In genomic region chr5:157286761-157287211, GRCh38 we compare ENCODE assay signal across 24 cellular contexts. TPM values are rescaled to one million over a fixed set of nuclear protein-coding genes. Genes with fewer than 3 reads are reported as not detected.
DNase-seq lines count a peak whose midpoint lies in the region; ATAC-seq and TF ChIP-seq lines count a peak whose summit lies in the region.
"Had no signal": no experiment of that assay in that cellular context is flagged by ENCODE, and none has a peak within 500 bp of the region (broad histone marks: within the 10 kb centered on the region; RNA-seq: fewer than 3 reads in every experiment).

No MANE protein-coding gene starts in this region.

- no peak for TF ChIP-seq CTCF in right atrium auricular region (IDR thresholded peaks at IDR 0.05)
- TF ChIP-seq CTCF in mammary epithelial cell (conservative IDR thresholded peaks at IDR 0.05 in 1 of 2, IDR thresholded peaks at IDR 0.05 in 1 of 2; ENCODE audit: extremely low read depth in 1 of 2, insufficient read depth in 1 of 2, low read depth in 1 of 2, low read length in 2 of 2) = no peak

- in situ Hi-C loops in mammary epithelial cell (cut with MboI; ENCODE audit: low sequenced_read_pairs in 2 of 2) = no loop called here

- peaks cover 0 to 23% of the 10 kb centered on the region in 2 donors for H3K4me1 ChIP-seq in right atrium auricular region
- peaks cover 30% of the 10 kb centered on the region for H3K4me1 ChIP-seq in stomach smooth muscle (ENCODE audit: control insufficient read depth, insufficient read depth, low read length)
- peaks cover 13% of the 10 kb centered on the region for H3K4me1 ChIP-seq in mammary epithelial cell (ENCODE audit: insufficient read depth, low read length)

- WGBS in mammary epithelial cell (ENCODE audit: low coverage, missing lambda C conversion rate) = 49% methylated on average over 6 of the region's 7 CpGs

- peak overlapping the region; percentile 36 for H3K27ac ChIP-seq in caudate nucleus (ENCODE audit: low read depth, low read length)
- peak overlapping the region; percentile 69 to 86 for H3K27ac ChIP-seq in right atrium auricular region
- H3K27ac ChIP-seq in stomach smooth muscle (ENCODE audit: low read length) = peak overlapping the region; percentile 31
- no peak overlapping the region for H3K27ac ChIP-seq in mammary epithelial cell (ENCODE audit: insufficient read depth, low read depth, low read length)
- H3K27ac ChIP-seq: epithelial cell of prostate, hepatocyte, HL-60, lower lobe of right lung had no signal

- no peak overlapping the region for H3K4me2 ChIP-seq in mammary epithelial cell (ENCODE audit: insufficient read depth, low read depth, low read length)
- H3K4me2 ChIP-seq: hepatocyte had no signal

- H4K20me1 ChIP-seq in mammary epithelial cell (ENCODE audit: insufficient read depth, low read length) = no peaks in the 10 kb centered on the region

- peaks cover 2% of the 10 kb centered on the region for H3K9me3 Mint-ChIP-seq in activated naive CD8-positive, alpha-beta T cell (ENCODE audit: low read depth)
- H3K9me3 Mint-ChIP-seq in activated naive CD8-positive, alpha-beta T cell treated with anti-CD3 and anti-CD28 coated beads, Interleukin-2, amount 50 U/mL, for 24 hours = peaks cover 4% of the 10 kb centered on the region
- H3K9me3 Mint-ChIP-seq in effector memory CD8-positive, alpha-beta T cell = no peaks in the 10 kb centered on the region
- H3K9me3 Mint-ChIP-seq: immature natural killer cell had no signal

- no peaks in the 10 kb centered on the region for H3K27me3 Mint-ChIP-seq in activated naive CD8-positive, alpha-beta T cell
- no peaks in the 10 kb centered on the region for H3K27me3 Mint-ChIP-seq in activated naive CD8-positive, alpha-beta T cell treated with anti-CD3 and anti-CD28 coated beads, Interleukin-2, amount 50 U/mL, for 24 hours
- H3K27me3 Mint-ChIP-seq in effector memory CD8-positive, alpha-beta T cell = no peaks in the 10 kb centered on the region
- H3K27me3 Mint-ChIP-seq: T-cell had no signal

- H3K4me3 Mint-ChIP-seq in activated naive CD8-positive, alpha-beta T cell = no peak overlapping the region
- no peak overlapping the region for H3K4me3 Mint-ChIP-seq in activated naive CD8-positive, alpha-beta T cell treated with anti-CD3 and anti-CD28 coated beads, Interleukin-2, amount 50 U/mL, for 24 hours
- H3K4me3 Mint-ChIP-seq in effector memory CD8-positive, alpha-beta T cell = no peak overlapping the region
- H3K4me3 Mint-ChIP-seq: immature natural killer cell had no signal

- DNase-seq in activated naive CD8-positive, alpha-beta T cell treated with anti-CD3 and anti-CD28 coated beads, Interleukin-2, amount 50 U/mL, for 24 hours = no peak
- peak in 5 of 61 donors; percentile 23 to 50 (median 29) for DNase-seq in caudate nucleus (lab: John Stamatoyannopoulos, UW)
- peak; percentile 58 for DNase-seq in right atrium auricular region (ENCODE audit: low spot score)
- DNase-seq in NCI-H2171 treated with DMSO at 0.1 percent for 48 hours (lab: John Stamatoyannopoulos, UW) = no peak
- DNase-seq in mammary epithelial cell = no peak
- DNase-seq in effector memory CD8-positive, alpha-beta T cell = no peak
- DNase-seq: ACHN; activated CD4-positive, alpha-beta T cell treated with anti-CD3 and anti-CD28 coated beads for 1 hour; amniotic stem cell; foreskin fibroblast; H7; immature natural killer cell; lower lobe of right lung; NCI-H1092 treated with DMSO at 0.1 percent for 48 hours; NCI-H2029 treated with DMSO at 0.1 percent for 48 hours; occipital lobe; SHP77; T-cell had no signal

- H3K27me3 ChIP-seq in right atrium auricular region (no peaks in the 10 kb centered on the region), stomach smooth muscle (ENCODE audit: control insufficient read depth in 1 of 2, insufficient read depth in 2 of 2, low read length in 2 of 2) (no peaks in the 10 kb centered on the region), mammary epithelial cell (ENCODE audit: insufficient read depth, low read length) (no peaks in the 10 kb centered on the region)
- H3K27me3 ChIP-seq: hepatocyte had no signal

- ATAC-seq in activated naive CD8-positive, alpha-beta T cell treated with anti-CD3 and anti-CD28 coated beads, Interleukin-2, amount 50 U/mL, for 24 hours = no peak
- no peak for ATAC-seq in effector memory CD8-positive, alpha-beta T cell (replicated peaks)
- ATAC-seq: lower lobe of right lung, T-cell had no signal

- no peaks in the 10 kb centered on the region for H3K36me3 ChIP-seq in right atrium auricular region
- H3K36me3 ChIP-seq in stomach smooth muscle (ENCODE audit: control insufficient read depth in 2 of 2, insufficient read depth in 2 of 2, low read length in 2 of 2) = peaks cover 0 to 5% of the 10 kb centered on the region in 2 donors
- H3K36me3 ChIP-seq in mammary epithelial cell (ENCODE audit: insufficient read depth, low read length) = no peaks in the 10 kb centered on the region

- CTCF ChIA-PET in mammary epithelial cell (lab: Charles Lee; ENCODE audit: low non-redundant PET) = no interaction called here

- peaks cover 17% of the 10 kb centered on the region for H3K36me3 Mint-ChIP-seq in activated naive CD8-positive, alpha-beta T cell
- peaks cover 61% of the 10 kb centered on the region for H3K36me3 Mint-ChIP-seq in activated naive CD8-positive, alpha-beta T cell treated with anti-CD3 and anti-CD28 coated beads, Interleukin-2, amount 50 U/mL, for 24 hours (ENCODE audit: low read depth)
- peaks cover 47% of the 10 kb centered on the region for H3K36me3 Mint-ChIP-seq in effector memory CD8-positive, alpha-beta T cell (ENCODE audit: insufficient read depth)

- intact Hi-C loops in mammary epithelial cell (cut with micrococcal nuclease) = no loop called here

- peak overlapping the region in 1 of 2 donors; percentile 21 for H3K9ac ChIP-seq in stomach smooth muscle (ENCODE audit: low read length in 2 of 2)
- no peak overlapping the region for H3K9ac ChIP-seq in mammary epithelial cell (ENCODE audit: insufficient read depth, low read length)

- H2AFZ ChIP-seq in mammary epithelial cell (ENCODE audit: low read depth, low read length) = no peak overlapping the region
- H2AFZ ChIP-seq: hepatocyte had no signal

- no peaks in the 10 kb centered on the region for H3K79me2 ChIP-seq in mammary epithelial cell (ENCODE audit: insufficient read depth, low read length)

- H3K4me3 ChIP-seq in right atrium auricular region (no peak overlapping the region), stomach smooth muscle (ENCODE audit: low read length in 2 of 2) (peak overlapping the region in 1 of 2 donors; percentile 44), mammary epithelial cell (replicated peaks in 1 of 3; ENCODE audit: insufficient read depth in 1 of 3, low read depth in 2 of 3, low read length in 3 of 3) (no peak overlapping the region)
- H3K4me3 ChIP-seq: hepatocyte, lower lobe of right lung had no signal

- H3K27ac Mint-ChIP-seq in activated naive CD8-positive, alpha-beta T cell = peak overlapping the region; percentile 71
- H3K27ac Mint-ChIP-seq in activated naive CD8-positive, alpha-beta T cell treated with anti-CD3 and anti-CD28 coated beads, Interleukin-2, amount 50 U/mL, for 24 hours = no peak overlapping the region
- peak overlapping the region in 1 of 2 donors; percentile 23 for H3K27ac Mint-ChIP-seq in effector memory CD8-positive, alpha-beta T cell
- H3K27ac Mint-ChIP-seq: activated T-helper 2 cell treated with anti-CD3 and anti-CD28 coated beads, Interferon-gamma antibody, Interleukin-2, Interleukin-4, amounts not matched to agents 10 μg/mL and 5 μg/mL and 100 μg/mL, durations not matched to agents 14 hours and 24 hours and 36 hours had no signal

- H3K4me1 Mint-ChIP-seq in activated naive CD8-positive, alpha-beta T cell (ENCODE audit: low read depth) = peaks cover 87% of the 10 kb centered on the region
- peaks cover 87% of the 10 kb centered on the region for H3K4me1 Mint-ChIP-seq in activated naive CD8-positive, alpha-beta T cell treated with anti-CD3 and anti-CD28 coated beads, Interleukin-2, amount 50 U/mL, for 24 hours
- peaks cover 39 to 64% of the 10 kb centered on the region in 2 donors for H3K4me1 Mint-ChIP-seq in effector memory CD8-positive, alpha-beta T cell (ENCODE audit: low read depth in 2 of 2)

- H3K9me3 ChIP-seq in right atrium auricular region (no peaks in the 10 kb centered on the region), stomach smooth muscle (ENCODE audit: control insufficient read depth in 2 of 2, low read length in 2 of 2) (no peaks in the 10 kb centered on the region), mammary epithelial cell (replicated peaks; ENCODE audit: insufficient read depth, low read length) (no peaks in the 10 kb centered on the region)
- H3K9me3 ChIP-seq: lower lobe of right lung had no signal

- dilution Hi-C loops in mammary epithelial cell (cut with HindIII; ENCODE audit: low sequenced_read_pairs) = no loop called here

- BruUV-seq in mammary epithelial cell (replicated peaks; lab: Mats Ljungman, UMichigan) = no TSS peak

RNA-seq across cellular contexts. Expression of gene CYFIP2, which starts 20.9 kb away (rescaled TPM):
- total RNA-seq in right atrium auricular region (10 to 100 TPM; 51.5 to 55.4 TPM), mammary epithelial cell (10 to 100 TPM in 1 of 2 donors, 1 to 10 TPM in 1; 5.5 to 16.0 TPM)
- polyA plus RNA-seq in mammary epithelial cell = 5.8 TPM
- 10.1 TPM for polyA minus RNA-seq in mammary epithelial cell
